In genomic region chr11:72585762-72586590, GRCh38 we compare ENCODE assay signal across 8 cellular contexts.
DNase-seq lines count a peak whose midpoint lies in the region; ATAC-seq and TF ChIP-seq lines count a peak whose summit lies in the region.

No MANE protein-coding gene starts in this region.

- peak; percentile 99 for TF ChIP-seq CTCF in Panc1 (IDR thresholded peaks at IDR 0.05)
- peak; percentile 94 for TF ChIP-seq CTCF in type B pancreatic cell (conservative IDR thresholded peaks at IDR 0.05)

- no peaks in the 10 kb centered on the region for H3K9me3 ChIP-seq in Panc1 (ENCODE audit: control insufficient read depth, insufficient read depth, low read depth, low read length)

- CTCF ChIA-PET in Panc1 (lab: Charles Lee): interaction anchor here (0.6 to 2.4 kb wide), 8 partner anchors 13 to 168 kb away, joined by 3 to 15 read pairs (median 4); no protein-coding TSS in a partner anchor

- no peak overlapping the region for H3K27ac Mint-ChIP-seq in activated T-helper 1 cell treated with anti-CD3 and anti-CD28 coated beads, Interleukin-12 subunit alpha, Interleukin-12 subunit beta, Interleukin-2, Interleukin-4 antibody, amounts not matched to agents 30 ng/mL and 10 ng/mL and 1 ng/mL, durations not matched to agents 14 hours and 24 hours and 36 hours
- no peak overlapping the region for H3K27ac Mint-ChIP-seq in type B pancreatic cell

- no TSS peak for BruUV-seq in Panc1 (replicated peaks; lab: Mats Ljungman, UMichigan)

- peak; percentile 59 for DNase-seq in EL
- DNase-seq in KBM-7: peak; percentile 77
- DNase-seq in Panc1 (ENCODE audit: low read depth, low spot score): no peak
- peak; percentile 63 for DNase-seq in activated T-helper 1 cell treated with anti-CD3 and anti-CD28 coated beads, Interleukin-12 subunit alpha, Interleukin-12 subunit beta, Interleukin-2, Interleukin-4 antibody, amounts not matched to agents 30 ng/mL and 10 ng/mL and 1 ng/mL, durations not matched to agents 14 hours and 24 hours and 36 hours (ENCODE audit: low spot score)
- DNase-seq in fibroblast of peridontal ligament (ENCODE audit: extremely low read depth): peak; percentile 53
- peak; percentile 44 for DNase-seq in occipital lobe (lab: John Stamatoyannopoulos, UW)
- no peak for DNase-seq in type B pancreatic cell (ENCODE audit: extremely low spot score, unreplicated experiment)

- no peaks in the 10 kb centered on the region for H3K4me1 ChIP-seq in Panc1 (ENCODE audit: control insufficient read depth, insufficient read depth, low read length)

- ATAC-seq in Panc1 (peak; percentile 81), GM18867 (IDR thresholded peaks at IDR 0.05; ENCODE audit: unreplicated experiment) (no peak)

- H3K36me3 ChIP-seq in Panc1 (ENCODE audit: control insufficient read depth, insufficient read depth, low read length): no peaks in the 10 kb centered on the region

- in situ Hi-C loops in KBM-7 (cut with MboI; ENCODE audit: low pct_unique_long_range_greater_than_20kb, low sequenced_read_pairs): no loop called here
- in situ Hi-C loops in Panc1 (cut with HindIII; ENCODE audit: low pct_unique_long_range_greater_than_20kb, low sequenced_read_pairs): no loop called here

- no peak overlapping the region for H3K27ac ChIP-seq in Panc1 (ENCODE audit: low read length)

- intact Hi-C loops in Panc1 (cut with micrococcal nuclease; ENCODE audit: unreplicated experiment): loop anchor here (2.0 to 5.0 kb wide), 3 partner anchors 57 to 104 kb away; no protein-coding TSS in a partner anchor
- intact Hi-C loops in activated T-helper 1 cell treated with anti-CD3 and anti-CD28 coated beads, Interleukin-12 subunit alpha, Interleukin-12 subunit beta, Interleukin-2, Interleukin-4 antibody, amounts not matched to agents 30 ng/mL and 10 ng/mL and 1 ng/mL, durations not matched to agents 14 hours and 24 hours and 36 hours (cut with micrococcal nuclease): loop anchor here (1.0 to 5.0 kb wide), 5 partner anchors 57 to 591 kb away; partner anchors contain the start of gene ATG16L2

- H3K4me3 ChIP-seq in Panc1 (ENCODE audit: low read depth in 2 of 2, low read length in 2 of 2): peak overlapping the region in 1 of 2 experiments; percentile 3; a peak in 1 of 4 replicates

- peaks cover 13% of the 10 kb centered on the region for H3K27me3 ChIP-seq in Panc1 (ENCODE audit: control insufficient read depth, insufficient read depth, low read length)

- H3K4me1 Mint-ChIP-seq in activated T-helper 1 cell treated with anti-CD3 and anti-CD28 coated beads, Interleukin-12 subunit alpha, Interleukin-12 subunit beta, Interleukin-2, Interleukin-4 antibody, amounts not matched to agents 30 ng/mL and 10 ng/mL and 1 ng/mL, durations not matched to agents 14 hours and 24 hours and 36 hours (ENCODE audit: low read depth): peaks cover 30% of the 10 kb centered on the region
- H3K4me1 Mint-ChIP-seq in type B pancreatic cell (ENCODE audit: unreplicated experiment): peaks cover 11% of the 10 kb centered on the region

- H3K9me3 Mint-ChIP-seq in activated T-helper 1 cell treated with anti-CD3 and anti-CD28 coated beads, Interleukin-12 subunit alpha, Interleukin-12 subunit beta, Interleukin-2, Interleukin-4 antibody, amounts not matched to agents 30 ng/mL and 10 ng/mL and 1 ng/mL, durations not matched to agents 14 hours and 24 hours and 36 hours: no peaks in the 10 kb centered on the region
- H3K9me3 Mint-ChIP-seq in type B pancreatic cell: no peaks in the 10 kb centered on the region

- H3K36me3 Mint-ChIP-seq in activated T-helper 1 cell treated with anti-CD3 and anti-CD28 coated beads, Interleukin-12 subunit alpha, Interleukin-12 subunit beta, Interleukin-2, Interleukin-4 antibody, amounts not matched to agents 30 ng/mL and 10 ng/mL and 1 ng/mL, durations not matched to agents 14 hours and 24 hours and 36 hours (ENCODE audit: low read depth): no peaks in the 10 kb centered on the region
- no peaks in the 10 kb centered on the region for H3K36me3 Mint-ChIP-seq in type B pancreatic cell

- H3K4me3 Mint-ChIP-seq in activated T-helper 1 cell treated with anti-CD3 and anti-CD28 coated beads, Interleukin-12 subunit alpha, Interleukin-12 subunit beta, Interleukin-2, Interleukin-4 antibody, amounts not matched to agents 30 ng/mL and 10 ng/mL and 1 ng/mL, durations not matched to agents 14 hours and 24 hours and 36 hours: peak overlapping the region; percentile 48
- H3K4me3 Mint-ChIP-seq in type B pancreatic cell: peak overlapping the region; percentile 39

- H3K27me3 Mint-ChIP-seq in activated T-helper 1 cell treated with anti-CD3 and anti-CD28 coated beads, Interleukin-12 subunit alpha, Interleukin-12 subunit beta, Interleukin-2, Interleukin-4 antibody, amounts not matched to agents 30 ng/mL and 10 ng/mL and 1 ng/mL, durations not matched to agents 14 hours and 24 hours and 36 hours (ENCODE audit: insufficient read depth): peaks cover 42% of the 10 kb centered on the region
- H3K27me3 Mint-ChIP-seq in type B pancreatic cell: peaks cover 91% of the 10 kb centered on the region

- POLR2A ChIA-PET in Panc1 (lab: Charles Lee): no interaction called here

Comparison
In these comparisons a context has a peak if more than half of its experiments do, and no peak if none do; other contexts are left out.
1. DNase-seq: peak in EL (single experiment), KBM-7 (single experiment), activated T-helper 1 cell treated with anti-CD3 and anti-CD28 coated beads, Interleukin-12 subunit alpha, Interleukin-12 subunit beta, Interleukin-2, Interleukin-4 antibody, amounts not matched to agents 30 ng/mL and 10 ng/mL and 1 ng/mL, durations not matched to agents 14 hours and 24 hours and 36 hours (single experiment), fibroblast of peridontal ligament (single experiment) and occipital lobe (single experiment); none in Panc1 (single experiment) and type B pancreatic cell (single experiment).